Comparison of ENCODE assay signal across 1 cellular context in genomic region chr4:103223556-103223955, GRCh38. TPM values are rescaled to one million over a fixed set of nuclear protein-coding genes. Genes with fewer than 3 reads are reported as not detected.
"Had no signal": no experiment of that assay in that cellular context is flagged by ENCODE, and none has a peak within 500 bp of the region (broad histone marks: within the 10 kb centered on the region; RNA-seq: fewer than 3 reads in every experiment).

No MANE protein-coding gene starts in this region.

RNA-seq across cellular contexts. Expression of gene CENPE, which starts 25.4 kb away (rescaled TPM):
- total RNA-seq: ascending aorta had no signal
